ENCODE assay signal across 18 cellular contexts in the genomic region with DNA sequence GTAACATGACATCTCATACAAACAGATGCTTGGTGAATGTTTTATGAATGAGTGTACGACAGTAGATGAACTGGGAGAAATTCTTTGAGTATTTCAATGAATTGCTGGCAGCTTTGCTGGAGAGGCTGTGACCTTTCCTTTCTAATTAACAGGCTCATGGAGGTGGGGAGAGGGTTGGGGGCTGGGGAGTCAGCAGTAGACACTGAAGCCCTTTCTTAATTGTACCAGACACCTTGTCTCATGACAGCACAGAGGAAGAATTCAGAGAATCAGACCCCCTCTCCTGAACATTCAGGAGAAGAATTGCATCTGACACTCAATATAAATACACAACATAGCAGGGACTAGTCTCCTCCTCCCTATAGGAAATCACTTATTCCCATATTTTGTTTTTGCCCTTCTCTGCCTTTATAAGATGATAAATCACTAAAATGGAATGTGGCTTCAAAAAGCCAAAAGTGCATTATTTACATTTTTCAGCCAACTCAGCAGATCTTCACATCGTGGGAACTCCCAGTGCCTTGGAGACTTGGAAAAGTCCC.
A peak's percentile ranks its signal among the peaks of the same experiment; 100 is the strongest.
DNase-seq lines count a peak whose midpoint lies in the region; ATAC-seq and TF ChIP-seq lines count a peak whose summit lies in the region.
"Had no signal": no experiment of that assay in that cellular context is flagged by ENCODE, and none has a peak within 500 bp of the region (broad histone marks: within the 10 kb centered on the region; RNA-seq: fewer than 3 reads in every experiment).

No MANE protein-coding gene starts in this region.

- no peaks in the 10 kb centered on the region for H3K79me2 ChIP-seq in GM23248 (ENCODE audit: insufficient read depth)

- no peaks in the 10 kb centered on the region for H3K9me2 ChIP-seq in GM23248 (ENCODE audit: insufficient read depth)

- H3K27ac ChIP-seq in GM23248 (peak overlapping the region; percentile 54), RWPE1 (no peak overlapping the region)
- H3K27ac ChIP-seq: dorsolateral prefrontal cortex, upper lobe of right lung, WERI-Rb-1 had no signal

- H3K36me3 ChIP-seq in GM23248 (ENCODE audit: low read depth) (no peaks in the 10 kb centered on the region), kidney epithelial cell (ENCODE audit: control insufficient read depth, insufficient read depth, low read length) (no peaks in the 10 kb centered on the region)
- H3K36me3 ChIP-seq: upper lobe of right lung, WERI-Rb-1 had no signal

- H3K4me3 ChIP-seq in GM23248 (peak overlapping the region; percentile 38; the same call in 1 of the 2 replicates), astrocyte of the spinal cord (ENCODE audit: low read depth, low read length) (no peak overlapping the region), kidney epithelial cell (ENCODE audit: low read depth, low read length) (no peak overlapping the region)
- H3K4me3 ChIP-seq: dorsolateral prefrontal cortex, upper lobe of right lung had no signal

- CTCF ChIA-PET in RWPE1 (lab: Yijun Ruan, JAX): interaction anchor here (0.6 kb wide), 1 partner anchor 69 kb away, joined by 3 read pairs; no protein-coding TSS in a partner anchor

- no peak overlapping the region for H3K9ac ChIP-seq in GM23248

- POLR2A ChIA-PET in RWPE1 (lab: Yijun Ruan, JAX; ENCODE audit: low non-redundant PET): no interaction called here

- H2AFZ ChIP-seq in GM23248: no peak overlapping the region

- in situ Hi-C loops in GM23248 (cut with MboI): no loop called here
- in situ Hi-C loops in astrocyte of the spinal cord (cut with HindIII; ENCODE audit: low sequenced_read_pairs): no loop called here

- no peak for ATAC-seq in GM18870 (IDR thresholded peaks at IDR 0.05; ENCODE audit: unreplicated experiment)
- ATAC-seq: upper lobe of right lung had no signal

- H3K4me1 ChIP-seq in GM23248 (ENCODE audit: insufficient read depth): peaks cover 51% of the 10 kb centered on the region
- H3K4me1 ChIP-seq: upper lobe of right lung had no signal

- no peak for TF ChIP-seq CTCF in astrocyte of the spinal cord (IDR thresholded peaks at IDR 0.05; ENCODE audit: low read depth, low read length)
- no peak for TF ChIP-seq CTCF in kidney epithelial cell (IDR thresholded peaks at IDR 0.05; ENCODE audit: insufficient read depth, low read length, poor library complexity, severe bottlenecking)
- TF ChIP-seq CTCF in RWPE1 (conservative IDR thresholded peaks at IDR 0.05; ENCODE audit: low read depth): no peak

- peaks cover 38% of the 10 kb centered on the region for H3F3A ChIP-seq in GM23248 (ENCODE audit: insufficient read depth)

- 2 to 4% methylated on average over 2 of the region's 2 CpGs for WGBS in GM23248 (ENCODE audit: low coverage in 1 of 2, low lambda C conversion rate in 2 of 2, missing lambda C conversion rate in 2 of 2), 2 experiments

- peak; percentile 88 for DNase-seq in A172 (ENCODE audit: low spot score)
- peak; percentile 76 for DNase-seq in GM23248
- DNase-seq in astrocyte of the spinal cord (ENCODE audit: low read depth, low spot score): peak; percentile 22
- DNase-seq in kidney epithelial cell (ENCODE audit: low read depth): peak; percentile 65
- DNase-seq in Ammon's horn (ENCODE audit: low spot score): no peak
- no peak for DNase-seq in activated CD4-positive, CD25-positive, alpha-beta regulatory T cell (lab: John Stamatoyannopoulos, UW)
- no peak for DNase-seq in RWPE1 (ENCODE audit: low spot score)
- DNase-seq: activated CD8-positive, alpha-beta memory T cell treated with anti-CD3 and anti-CD28 coated beads, Interleukin-2, amount 50 U/mL, for 4 hours; activated naive CD8-positive, alpha-beta T cell treated with anti-CD3 and anti-CD28 coated beads for 36 hours; DMS79; dorsolateral prefrontal cortex; H9; NCI-H1694; occipital lobe; SHP77; upper lobe of right lung; WERI-Rb-1 had no signal

- H3K27me3 ChIP-seq in GM23248 (replicated peaks; ENCODE audit: insufficient read depth) (no peaks in the 10 kb centered on the region), kidney epithelial cell (ENCODE audit: control insufficient read depth, insufficient read depth, low read length) (no peaks in the 10 kb centered on the region)
- H3K27me3 ChIP-seq: dorsolateral prefrontal cortex, upper lobe of right lung had no signal

- no peaks in the 10 kb centered on the region for H3K9me3 ChIP-seq in GM23248 (ENCODE audit: low read depth)
- H3K9me3 ChIP-seq: upper lobe of right lung had no signal

- peak overlapping the region; percentile 62 for H3K4me2 ChIP-seq in GM23248 (ENCODE audit: unreplicated experiment)

- H4K20me1 ChIP-seq in GM23248 (ENCODE audit: insufficient read depth): no peaks in the 10 kb centered on the region

Comparison
In these comparisons a context has a peak if more than half of its experiments do, and no peak if none do; other contexts are left out.
1. DNase-seq: peak in A172 (single experiment), GM23248 (single experiment), astrocyte of the spinal cord (single experiment) and kidney epithelial cell (single experiment); none in Ammon's horn (single experiment), activated CD4-positive, CD25-positive, alpha-beta regulatory T cell (0 of 4) and RWPE1 (single experiment).